Comparison of ENCODE assay signal across 2 cellular contexts in the genomic region with DNA sequence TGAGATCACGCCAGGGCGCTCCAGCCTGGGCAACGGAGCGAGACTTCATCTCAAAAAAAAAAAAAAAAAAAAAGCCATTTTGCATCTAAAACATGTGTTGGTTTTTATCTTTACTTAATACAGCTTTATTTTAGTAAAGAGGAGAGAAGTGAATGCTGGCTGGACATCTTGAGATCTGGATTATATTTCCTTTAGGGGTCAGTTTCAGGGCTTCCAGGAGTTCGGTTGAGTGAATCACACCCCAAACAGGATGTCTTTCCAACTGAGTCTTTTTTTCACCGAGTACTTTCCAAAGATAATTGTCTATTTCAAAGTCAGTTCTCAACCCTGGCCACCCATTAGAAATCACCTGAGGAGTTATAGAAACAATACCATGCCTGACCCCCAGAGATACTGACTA.
TF ChIP-seq lines count a peak whose summit lies in the region.

No MANE protein-coding gene starts in this region.

TF ChIP-seq in HCT116, 20 proteins besides CTCF, POLR2A, EP300 and RAD21:
- TF ChIP-seq MAX (IDR thresholded peaks at IDR 0.05): no peak
- TF ChIP-seq, protein P1, sequence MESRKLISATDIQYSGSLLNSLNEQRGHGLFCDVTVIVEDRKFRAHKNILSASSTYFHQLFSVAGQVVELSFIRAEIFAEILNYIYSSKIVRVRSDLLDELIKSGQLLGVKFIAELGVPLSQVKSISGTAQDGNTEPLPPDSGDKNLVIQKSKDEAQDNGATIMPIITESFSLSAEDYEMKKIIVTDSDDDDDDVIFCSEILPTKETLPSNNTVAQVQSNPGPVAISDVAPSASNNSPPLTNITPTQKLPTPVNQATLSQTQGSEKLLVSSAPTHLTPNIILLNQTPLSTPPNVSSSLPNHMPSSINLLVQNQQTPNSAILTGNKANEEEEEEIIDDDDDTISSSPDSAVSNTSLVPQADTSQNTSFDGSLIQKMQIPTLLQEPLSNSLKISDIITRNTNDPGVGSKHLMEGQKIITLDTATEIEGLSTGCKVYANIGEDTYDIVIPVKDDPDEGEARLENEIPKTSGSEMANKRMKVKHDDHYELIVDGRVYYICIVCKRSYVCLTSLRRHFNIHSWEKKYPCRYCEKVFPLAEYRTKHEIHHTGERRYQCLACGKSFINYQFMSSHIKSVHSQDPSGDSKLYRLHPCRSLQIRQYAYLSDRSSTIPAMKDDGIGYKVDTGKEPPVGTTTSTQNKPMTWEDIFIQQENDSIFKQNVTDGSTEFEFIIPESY (IDR thresholded peaks at IDR 0.05; ENCODE audit: extremely low read depth, insufficient replicate concordance, low read length): no peak
- TF ChIP-seq YY1 (IDR thresholded peaks at IDR 0.05; ENCODE audit: extremely low read depth, insufficient replicate concordance, low read depth, low read length): no peak
- TF ChIP-seq POLR2AphosphoS5 (IDR thresholded peaks at IDR 0.05; ENCODE audit: low read depth, low read length): no peak
- TF ChIP-seq EGR1 (IDR thresholded peaks at IDR 0.05; ENCODE audit: low read depth): no peak
- TF ChIP-seq SIN3A (IDR thresholded peaks at IDR 0.05; ENCODE audit: low read depth): no peak
- no peak for TF ChIP-seq EZH2phosphoT487 (IDR thresholded peaks at IDR 0.05; ENCODE audit: borderline replicate concordance)
- no peak for TF ChIP-seq EZH2 (IDR thresholded peaks at IDR 0.05)
- no peak for TF ChIP-seq ELF1 (IDR thresholded peaks at IDR 0.05; ENCODE audit: borderline replicate concordance, low read depth)
- TF ChIP-seq, protein P2, sequence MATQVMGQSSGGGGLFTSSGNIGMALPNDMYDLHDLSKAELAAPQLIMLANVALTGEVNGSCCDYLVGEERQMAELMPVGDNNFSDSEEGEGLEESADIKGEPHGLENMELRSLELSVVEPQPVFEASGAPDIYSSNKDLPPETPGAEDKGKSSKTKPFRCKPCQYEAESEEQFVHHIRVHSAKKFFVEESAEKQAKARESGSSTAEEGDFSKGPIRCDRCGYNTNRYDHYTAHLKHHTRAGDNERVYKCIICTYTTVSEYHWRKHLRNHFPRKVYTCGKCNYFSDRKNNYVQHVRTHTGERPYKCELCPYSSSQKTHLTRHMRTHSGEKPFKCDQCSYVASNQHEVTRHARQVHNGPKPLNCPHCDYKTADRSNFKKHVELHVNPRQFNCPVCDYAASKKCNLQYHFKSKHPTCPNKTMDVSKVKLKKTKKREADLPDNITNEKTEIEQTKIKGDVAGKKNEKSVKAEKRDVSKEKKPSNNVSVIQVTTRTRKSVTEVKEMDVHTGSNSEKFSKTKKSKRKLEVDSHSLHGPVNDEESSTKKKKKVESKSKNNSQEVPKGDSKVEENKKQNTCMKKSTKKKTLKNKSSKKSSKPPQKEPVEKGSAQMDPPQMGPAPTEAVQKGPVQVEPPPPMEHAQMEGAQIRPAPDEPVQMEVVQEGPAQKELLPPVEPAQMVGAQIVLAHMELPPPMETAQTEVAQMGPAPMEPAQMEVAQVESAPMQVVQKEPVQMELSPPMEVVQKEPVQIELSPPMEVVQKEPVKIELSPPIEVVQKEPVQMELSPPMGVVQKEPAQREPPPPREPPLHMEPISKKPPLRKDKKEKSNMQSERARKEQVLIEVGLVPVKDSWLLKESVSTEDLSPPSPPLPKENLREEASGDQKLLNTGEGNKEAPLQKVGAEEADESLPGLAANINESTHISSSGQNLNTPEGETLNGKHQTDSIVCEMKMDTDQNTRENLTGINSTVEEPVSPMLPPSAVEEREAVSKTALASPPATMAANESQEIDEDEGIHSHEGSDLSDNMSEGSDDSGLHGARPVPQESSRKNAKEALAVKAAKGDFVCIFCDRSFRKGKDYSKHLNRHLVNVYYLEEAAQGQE (IDR thresholded peaks at IDR 0.05; ENCODE audit: low read depth): no peak
- TF ChIP-seq FOSL1 (IDR thresholded peaks at IDR 0.05; ENCODE audit: low read depth): no peak
- TF ChIP-seq, protein P3, sequence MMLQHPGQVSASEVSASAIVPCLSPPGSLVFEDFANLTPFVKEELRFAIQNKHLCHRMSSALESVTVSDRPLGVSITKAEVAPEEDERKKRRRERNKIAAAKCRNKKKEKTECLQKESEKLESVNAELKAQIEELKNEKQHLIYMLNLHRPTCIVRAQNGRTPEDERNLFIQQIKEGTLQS (IDR thresholded peaks at IDR 0.05): no peak
- no peak for TF ChIP-seq SP1 (IDR thresholded peaks at IDR 0.05; ENCODE audit: low read depth)
- no peak for TF ChIP-seq SRF (IDR thresholded peaks at IDR 0.05; ENCODE audit: low read depth)
- TF ChIP-seq TCF7L2 (IDR thresholded peaks at IDR 0.05; ENCODE audit: borderline replicate concordance, extremely low read depth, insufficient read depth, insufficient read length): no peak
- TF ChIP-seq JUND (IDR thresholded peaks at IDR 0.05): no peak
- TF ChIP-seq CBX3 (IDR thresholded peaks at IDR 0.05; ENCODE audit: low read depth): no peak
- TF ChIP-seq CEBPB (IDR thresholded peaks at IDR 0.05; ENCODE audit: low read depth): no peak
- no peak for TF ChIP-seq ZNF274 (IDR thresholded peaks at IDR 0.05; ENCODE audit: low read depth, low read length)
TF ChIP-seq in HCT116: peak in this region for 0.

TF ChIP-seq in K562, 482 proteins besides CTCF, POLR2A, EP300 and RAD21:
- TF ChIP-seq, protein P4, sequence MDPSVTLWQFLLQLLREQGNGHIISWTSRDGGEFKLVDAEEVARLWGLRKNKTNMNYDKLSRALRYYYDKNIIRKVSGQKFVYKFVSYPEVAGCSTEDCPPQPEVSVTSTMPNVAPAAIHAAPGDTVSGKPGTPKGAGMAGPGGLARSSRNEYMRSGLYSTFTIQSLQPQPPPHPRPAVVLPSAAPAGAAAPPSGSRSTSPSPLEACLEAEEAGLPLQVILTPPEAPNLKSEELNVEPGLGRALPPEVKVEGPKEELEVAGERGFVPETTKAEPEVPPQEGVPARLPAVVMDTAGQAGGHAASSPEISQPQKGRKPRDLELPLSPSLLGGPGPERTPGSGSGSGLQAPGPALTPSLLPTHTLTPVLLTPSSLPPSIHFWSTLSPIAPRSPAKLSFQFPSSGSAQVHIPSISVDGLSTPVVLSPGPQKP (CRISPR knock-in tag; IDR thresholded peaks at IDR 0.05): no peak
- TF ChIP-seq ZNF140 (CRISPR knock-in tag; IDR thresholded peaks at IDR 0.05): no peak
- no peak for TF ChIP-seq MAFK (IDR thresholded peaks at IDR 0.05; ENCODE audit: low read length)
- TF ChIP-seq KAT2B (IDR thresholded peaks at IDR 0.05; ENCODE audit: low read depth, low read length): no peak
- TF ChIP-seq ZNF239 (CRISPR knock-in tag; IDR thresholded peaks at IDR 0.05): no peak
- no peak for TF ChIP-seq ZNF263 (CRISPR knock-in tag; IDR thresholded peaks at IDR 0.05; ENCODE audit: borderline replicate concordance)
- TF ChIP-seq, protein P5, sequence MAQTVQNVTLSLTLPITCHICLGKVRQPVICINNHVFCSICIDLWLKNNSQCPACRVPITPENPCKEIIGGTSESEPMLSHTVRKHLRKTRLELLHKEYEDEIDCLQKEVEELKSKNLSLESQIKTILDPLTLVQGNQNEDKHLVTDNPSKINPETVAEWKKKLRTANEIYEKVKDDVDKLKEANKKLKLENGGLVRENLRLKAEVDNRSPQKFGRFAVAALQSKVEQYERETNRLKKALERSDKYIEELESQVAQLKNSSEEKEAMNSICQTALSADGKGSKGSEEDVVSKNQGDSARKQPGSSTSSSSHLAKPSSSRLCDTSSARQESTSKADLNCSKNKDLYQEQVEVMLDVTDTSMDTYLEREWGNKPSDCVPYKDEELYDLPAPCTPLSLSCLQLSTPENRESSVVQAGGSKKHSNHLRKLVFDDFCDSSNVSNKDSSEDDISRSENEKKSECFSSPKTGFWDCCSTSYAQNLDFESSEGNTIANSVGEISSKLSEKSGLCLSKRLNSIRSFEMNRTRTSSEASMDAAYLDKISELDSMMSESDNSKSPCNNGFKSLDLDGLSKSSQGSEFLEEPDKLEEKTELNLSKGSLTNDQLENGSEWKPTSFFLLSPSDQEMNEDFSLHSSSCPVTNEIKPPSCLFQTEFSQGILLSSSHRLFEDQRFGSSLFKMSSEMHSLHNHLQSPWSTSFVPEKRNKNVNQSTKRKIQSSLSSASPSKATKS (CRISPR knock-in tag; IDR thresholded peaks at IDR 0.05): no peak
- TF ChIP-seq GTF2A2 (tag; IDR thresholded peaks at IDR 0.05): no peak
- no peak for TF ChIP-seq ZSCAN29 (IDR thresholded peaks at IDR 0.05)
- TF ChIP-seq, protein P6, sequence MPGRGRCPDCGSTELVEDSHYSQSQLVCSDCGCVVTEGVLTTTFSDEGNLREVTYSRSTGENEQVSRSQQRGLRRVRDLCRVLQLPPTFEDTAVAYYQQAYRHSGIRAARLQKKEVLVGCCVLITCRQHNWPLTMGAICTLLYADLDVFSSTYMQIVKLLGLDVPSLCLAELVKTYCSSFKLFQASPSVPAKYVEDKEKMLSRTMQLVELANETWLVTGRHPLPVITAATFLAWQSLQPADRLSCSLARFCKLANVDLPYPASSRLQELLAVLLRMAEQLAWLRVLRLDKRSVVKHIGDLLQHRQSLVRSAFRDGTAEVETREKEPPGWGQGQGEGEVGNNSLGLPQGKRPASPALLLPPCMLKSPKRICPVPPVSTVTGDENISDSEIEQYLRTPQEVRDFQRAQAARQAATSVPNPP (IDR thresholded peaks at IDR 0.05; ENCODE audit: borderline replicate concordance, insufficient read depth, insufficient read length): no peak
- no peak for TF ChIP-seq NEUROD1 (IDR thresholded peaks at IDR 0.05; ENCODE audit: borderline replicate concordance, low read depth, low read length, partially characterized antibody)
- TF ChIP-seq ZBTB17 (CRISPR knock-in tag; IDR thresholded peaks at IDR 0.05): no peak
- TF ChIP-seq ZNF212 (CRISPR knock-in tag; IDR thresholded peaks at IDR 0.05): no peak
- TF ChIP-seq HSF4 (CRISPR knock-in tag; IDR thresholded peaks at IDR 0.05; ENCODE audit: borderline replicate concordance): no peak
- TF ChIP-seq HOMEZ (CRISPR knock-in tag; IDR thresholded peaks at IDR 0.05): no peak
